ENCODE assay signal across 8 cellular contexts in genomic region chr6:158072083-158072721, GRCh38.
DNase-seq lines count a peak whose midpoint lies in the region; ATAC-seq, FAIRE-seq and TF ChIP-seq lines count a peak whose summit lies in the region.

No MANE protein-coding gene starts in this region.

- H3K9ac ChIP-seq in colonic mucosa (ENCODE audit: low read depth in 2 of 2, low read length in 2 of 2): no peak overlapping the region
- H3K9ac ChIP-seq in HepG2 (ENCODE audit: insufficient read depth, low read depth, low read length): no peak overlapping the region

- H3K79me2 ChIP-seq in HepG2 (ENCODE audit: insufficient read depth, low read length): no peaks in the 10 kb centered on the region

- H3K27me3 ChIP-seq in CD4-positive, alpha-beta memory T cell (ENCODE audit: insufficient read depth, low read length): no peaks in the 10 kb centered on the region
- H3K27me3 ChIP-seq in colonic mucosa (no peaks in the 10 kb centered on the region), HepG2 (ENCODE audit: control insufficient read depth in 1 of 2, insufficient read depth in 2 of 2, low read length in 2 of 2) (no peaks in the 10 kb centered on the region)

- TF ChIP-seq POLR2A in HepG2 (IDR thresholded peaks at IDR 0.05; ENCODE audit: insufficient read depth in 1 of 2, low read depth in 2 of 2, low read length in 2 of 2): no peak

- no peak overlapping the region for H3K4me3 Mint-ChIP-seq in CD4-positive, alpha-beta memory T cell

- 26% methylated on average over 16 of the region's 16 CpGs for WGBS in HepG2 (ENCODE audit: low lambda C conversion rate)

- H3K27ac ChIP-seq in CD4-positive, alpha-beta memory T cell (ENCODE audit: low read depth, low read length): no peak overlapping the region
- H3K27ac ChIP-seq in HEK293 (ENCODE audit: extremely low read depth, low read depth, low read length) (no peak overlapping the region), colonic mucosa (no peak overlapping the region), HepG2 (ENCODE audit: extremely low read length, insufficient read depth, low read length) (peak overlapping the region; percentile 16)

- peak; percentile 64; the same call in 1 of the 2 replicates for TF ChIP-seq CTCF in HEK293 (tag by site-specific recombination; IDR thresholded peaks at IDR 0.05)
- TF ChIP-seq CTCF in colonic mucosa (IDR thresholded peaks at IDR 0.05): peak; percentile 73
- peak; percentile 97 for TF ChIP-seq CTCF in HepG2 (CRISPR knock-in tag; IDR thresholded peaks at IDR 0.05)

- no peaks in the 10 kb centered on the region for H3K9me3 Mint-ChIP-seq in CD4-positive, alpha-beta memory T cell

- no peak overlapping the region for H2AFZ ChIP-seq in HepG2 (ENCODE audit: low read length)

- peaks cover 45 to 58% of the 10 kb centered on the region in 2 donors for H3K36me3 Mint-ChIP-seq in CD4-positive, alpha-beta memory T cell

- no TSS peak for BruUV-seq in HepG2 (replicated peaks; lab: Mats Ljungman, UMichigan)

- peak; percentile 94 for TF ChIP-seq RAD21 in HepG2 (CRISPR knock-in tag; IDR thresholded peaks at IDR 0.05)

- intact Hi-C loops in CD4-positive, alpha-beta memory T cell (cut with micrococcal nuclease): loop anchor here (1.0 to 10.0 kb wide), 4 partner anchors 46 to 316 kb away; partner anchors contain the start of gene SYNJ2
- intact Hi-C loops in colonic mucosa (cut with DNase I) (loop anchor here (5.0 to 10.0 kb wide), 2 partner anchors 90 to 317 kb away; partner anchors contain the start of gene SYNJ2), HepG2 (cut with micrococcal nuclease; ENCODE audit: unreplicated experiment) (loop anchor here (1.0 to 10.0 kb wide), 5 partner anchors 38 to 117 kb away; partner anchors contain the start of gene SYNJ2)

- ATAC-seq in HepG2 (peak; percentile 77), HG02973 (IDR thresholded peaks at IDR 0.05; ENCODE audit: unreplicated experiment) (no peak)

- H4K20me1 ChIP-seq in HepG2 (ENCODE audit: insufficient read depth, low read length): no peaks in the 10 kb centered on the region

- no peak overlapping the region for H3K4me2 ChIP-seq in HepG2 (ENCODE audit: low read depth, low read length)

- peak; percentile 56 to 59 (median 57) for DNase-seq in CD4-positive, alpha-beta memory T cell
- DNase-seq in NCI-H526 (lab: John Stamatoyannopoulos, UW): peak; percentile 2 to 74
- peak; percentile 67 for DNase-seq in activated CD4-positive, alpha-beta T cell treated with anti-CD3 and anti-CD28 coated beads, Interleukin-2, amount 50 U/mL, for 1 hour
- DNase-seq in colonic mucosa: peak; percentile 72
- peak; percentile 71 for DNase-seq in HepG2 (ENCODE audit: low spot score)
- DNase-seq in stimulated activated CD4-positive, alpha-beta T cell treated with anti-CD3 and anti-CD28 coated beads, TNF-alpha, amount 100 ng/mL, for 24 hours (ENCODE audit: low read depth in 3 of 3): peak; percentile 37 to 67 (median 51)

- TF ChIP-seq EP300 in HepG2 (IDR thresholded peaks at IDR 0.05; ENCODE audit: low read depth in 2 of 2, low read length in 2 of 2) (no peak), HepG2 (CRISPR knock-in tag; IDR thresholded peaks at IDR 0.05; ENCODE audit: borderline replicate concordance) (no peak)

- H3K4me1 ChIP-seq in CD4-positive, alpha-beta memory T cell (ENCODE audit: insufficient read depth, low read length): peaks cover 9% of the 10 kb centered on the region
- H3K4me1 ChIP-seq in HEK293 (ENCODE audit: control insufficient read depth, insufficient read depth, low read length) (no peaks in the 10 kb centered on the region), colonic mucosa (peaks cover 4% of the 10 kb centered on the region), HepG2 (ENCODE audit: insufficient read depth, low read length) (peaks cover 32% of the 10 kb centered on the region)

- FAIRE-seq in HepG2 (lab: Jason Lieb, UNC): peak; percentile 98

- peak overlapping the region in 5 of 7 donors; percentile 10 to 93 (median 87) for H3K27ac Mint-ChIP-seq in CD4-positive, alpha-beta memory T cell

- H3K4me3 ChIP-seq in CD4-positive, alpha-beta memory T cell (ENCODE audit: low read length in 2 of 2): no peak overlapping the region
- H3K4me3 ChIP-seq in HEK293 (ENCODE audit: low read depth, low read length) (no peak overlapping the region), colonic mucosa (no peak overlapping the region), HepG2 (replicated peaks in 1 of 3; ENCODE audit: insufficient read depth in 1 of 3, low read depth in 2 of 3, low read length in 3 of 3) (no peak overlapping the region)

- POLR2A ChIA-PET in CD4-positive, alpha-beta memory T cell (lab: Charles Lee; ENCODE audit: partially characterized antibody): interaction anchor here (0.8 to 1.8 kb wide), 6 partner anchors 12 to 91 kb away, joined by 3 to 6 read pairs (median 4); partner anchors contain the start of gene SYNJ2
- POLR2A ChIA-PET in HEK293 (lab: Yijun Ruan, JAX): interaction anchor here (0.7 to 1.5 kb wide), 4 partner anchors 31 to 152 kb away, joined by 3 to 5 read pairs (median 4); no protein-coding TSS in a partner anchor
- POLR2A ChIA-PET in HepG2 (lab: Yijun Ruan, JAX): interaction anchor here (0.8 to 3.1 kb wide), 8 partner anchors 57 to 118 kb away, joined by 3 to 16 read pairs (median 4); partner anchors contain the start of gene SYNJ2

- in situ Hi-C loops in HepG2 (cut with HindIII; ENCODE audit: extremely low pct_ligation_motif_present, low pct_unique_long_range_greater_than_20kb): loop anchor here (5.0 kb wide), 1 partner anchor 90 kb away; the partner anchor contains the start of gene SYNJ2

- H3K27me3 Mint-ChIP-seq in CD4-positive, alpha-beta memory T cell: no peaks in the 10 kb centered on the region

- CTCF ChIA-PET in CD4-positive, alpha-beta memory T cell (lab: Charles Lee; ENCODE audit: partially characterized antibody): interaction anchor here (0.6 to 7.5 kb wide), 33 partner anchors 10 to 316 kb away, joined by 3 to 89 read pairs (median 5); partner anchors contain the start of gene SYNJ2
- CTCF ChIA-PET in HEK293 (lab: Yijun Ruan, JAX) (interaction anchor here (0.5 to 4.5 kb wide), 62 partner anchors 9 to 795 kb away, joined by 3 to 35 read pairs (median 4); partner anchors contain the start of gene SYNJ2), HepG2 (lab: Yijun Ruan, JAX; ENCODE audit: low intra/inter-chr PET ratio, low total read pairs) (interaction anchor here (0.9 to 2.8 kb wide), 5 partner anchors 90 to 133 kb away, joined by 3 to 19 read pairs (median 4); partner anchors contain the start of gene SYNJ2)

- peaks cover 9 to 25% (median 16%) of the 10 kb centered on the region in 4 donors for H3K4me1 Mint-ChIP-seq in CD4-positive, alpha-beta memory T cell

- no peaks in the 10 kb centered on the region for H3K9me3 ChIP-seq in CD4-positive, alpha-beta memory T cell (ENCODE audit: control insufficient read depth in 1 of 2, low read length in 2 of 2)
- no peaks in the 10 kb centered on the region for H3K9me3 ChIP-seq in HEK293 (ENCODE audit: control insufficient read depth, insufficient read depth, low read depth, low read length)
- H3K9me3 ChIP-seq in colonic mucosa: no peaks in the 10 kb centered on the region
- H3K9me3 ChIP-seq in HepG2 (ENCODE audit: low read length): no peaks in the 10 kb centered on the region

- H3K36me3 ChIP-seq in CD4-positive, alpha-beta memory T cell (ENCODE audit: insufficient read depth, low read length): peaks cover 16% of the 10 kb centered on the region
- peaks cover 5 to 80% of the 10 kb centered on the region in 2 experiments; a peak in 2 of 3 replicates for H3K36me3 ChIP-seq in HEK293 (ENCODE audit: control insufficient read depth in 2 of 2, insufficient read depth in 1 of 2, low read length in 2 of 2)
- no peaks in the 10 kb centered on the region for H3K36me3 ChIP-seq in colonic mucosa
- peaks cover 51 to 84% of the 10 kb centered on the region in 2 experiments for H3K36me3 ChIP-seq in HepG2 (replicated peaks in 1 of 2; ENCODE audit: control insufficient read depth in 1 of 2, insufficient read depth in 2 of 2, low read length in 2 of 2)

TF ChIP-seq in HEK293, 187 proteins besides CTCF, POLR2A, EP300 and RAD21 (continues in another document):
- TF ChIP-seq ZNF660 (tag by site-specific recombination; IDR thresholded peaks at IDR 0.05): peak; percentile 64; the same call in 1 of the 2 replicates
- TF ChIP-seq ZNF433 (tag by site-specific recombination; IDR thresholded peaks at IDR 0.05; ENCODE audit: low read depth): no peak
- TF ChIP-seq BCL6B (tag by site-specific recombination; IDR thresholded peaks at IDR 0.05): no peak
- TF ChIP-seq ZNF654 (tag by site-specific recombination; IDR thresholded peaks at IDR 0.05; ENCODE audit: low read depth): peak; percentile 91
- TF ChIP-seq ZNF112 (tag by site-specific recombination; IDR thresholded peaks at IDR 0.05): no peak
- TF ChIP-seq ZSCAN30 (tag by site-specific recombination; IDR thresholded peaks at IDR 0.05): peak; percentile 15; the same call in 1 of the 2 replicates

TF ChIP-seq in HepG2, 621 proteins besides CTCF, POLR2A, EP300 and RAD21 (continues in another document):
- TF ChIP-seq ZNF724P (CRISPR knock-in tag; IDR thresholded peaks at IDR 0.05; ENCODE audit: borderline replicate concordance) (no peak), SMYD3 (CRISPR knock-in tag; IDR thresholded peaks at IDR 0.05) (no peak), FIP1L1 (IDR thresholded peaks at IDR 0.05; ENCODE audit: borderline replicate concordance, insufficient read depth, low read depth, low read length) (no peak), NFRKB (IDR thresholded peaks at IDR 0.05) (no peak), SOX13 (IDR thresholded peaks at IDR 0.05) (no peak), SOX13 (CRISPR knock-in tag; conservative IDR thresholded peaks at IDR 0.05 in 1 of 2, IDR thresholded peaks at IDR 0.05 in 1 of 2) (no peak; a peak in 1 of 4 replicates), ZNF383 (CRISPR knock-in tag; IDR thresholded peaks at IDR 0.05; ENCODE audit: borderline replicate concordance) (0 out of 2 replicates have a peak, but pooled peaks have one; percentile 44), CREB3 (CRISPR knock-in tag; IDR thresholded peaks at IDR 0.05) (no peak), PLSCR1 (CRISPR knock-in tag; IDR thresholded peaks at IDR 0.05; ENCODE audit: borderline replicate concordance) (no peak), ZBTB21 (CRISPR knock-in tag; IDR thresholded peaks at IDR 0.05) (no peak)
